In the genomic region with DNA sequence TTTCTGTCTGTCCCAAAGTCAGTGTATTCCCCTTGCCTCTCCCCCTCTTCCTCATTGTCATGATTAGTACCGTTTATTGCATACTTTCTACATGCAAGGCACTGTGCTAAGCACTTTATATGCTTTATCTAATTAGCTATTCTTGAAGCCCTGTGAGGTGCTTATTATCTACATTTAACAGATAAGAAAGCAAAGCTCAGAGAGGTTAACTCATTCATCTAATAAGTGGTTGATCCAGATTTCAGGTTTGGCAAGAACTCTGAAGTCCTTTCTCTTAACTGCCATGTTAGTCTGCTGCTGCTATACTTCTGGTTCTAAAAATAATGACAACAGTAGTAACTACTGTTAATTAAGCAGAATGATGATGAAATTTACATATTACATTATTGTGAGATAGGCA, we compare ENCODE assay signal across 9 cellular contexts. TPM values are rescaled to one million over a fixed set of nuclear protein-coding genes. Genes with fewer than 3 reads are reported as not detected.
A peak's percentile ranks its signal among the peaks of the same experiment; 100 is the strongest.
DNase-seq lines count a peak whose midpoint lies in the region; ATAC-seq lines count a peak whose summit lies in the region.
"Had no signal": no experiment of that assay in that cellular context is flagged by ENCODE, and none has a peak within 500 bp of the region (broad histone marks: within the 10 kb centered on the region; RNA-seq: fewer than 3 reads in every experiment).

No MANE protein-coding gene starts in this region.

- H3K27me3 ChIP-seq in iPS-20b (ENCODE audit: insufficient read depth, low read length) = no peaks in the 10 kb centered on the region
- H3K27me3 ChIP-seq: MG63 had no signal

- CTCF ChIA-PET in activated CD4-positive, alpha-beta memory T cell treated with anti-CD3 and anti-CD28 coated beads for 36 hours (lab: Charles Lee) = interaction anchor here (0.7 to 3.6 kb wide), 5 partner anchors 14 to 81 kb away, joined by 3 to 12 read pairs (median 7); partner anchors contain the start of gene IQGAP1

- no peaks in the 10 kb centered on the region for H3K9me3 Mint-ChIP-seq in activated CD4-positive, alpha-beta memory T cell treated with anti-CD3 and anti-CD28 coated beads for 36 hours
- H3K9me3 Mint-ChIP-seq in stimulated activated naive CD8-positive, alpha-beta T cell treated with anti-CD3 and anti-CD28 coated beads, Interleukin-15, amount 100 ng/mL, for 72 hours = no peaks in the 10 kb centered on the region

- POLR2A ChIA-PET in activated CD4-positive, alpha-beta memory T cell treated with anti-CD3 and anti-CD28 coated beads for 36 hours (lab: Charles Lee) = interaction anchor here (0.6 to 4.1 kb wide), 6 partner anchors 10 to 349 kb away, joined by 3 to 28 read pairs (median 6); partner anchors contain the start of gene IQGAP1

- peak overlapping the region; percentile 91 for H3K27ac Mint-ChIP-seq in activated CD4-positive, alpha-beta memory T cell treated with anti-CD3 and anti-CD28 coated beads for 36 hours
- peak overlapping the region; percentile 95 to 99 for H3K27ac Mint-ChIP-seq in stimulated activated naive CD8-positive, alpha-beta T cell treated with anti-CD3 and anti-CD28 coated beads, Interleukin-15, amount 100 ng/mL, for 72 hours

- intact Hi-C loops in activated CD4-positive, alpha-beta memory T cell treated with anti-CD3 and anti-CD28 coated beads for 36 hours (cut with micrococcal nuclease) = loop anchor here (1.0 to 10.0 kb wide), 6 partner anchors 13 to 507 kb away; partner anchors contain the start of genes AP3S2, IQGAP1 and ZNF774

- H3K36me3 Mint-ChIP-seq in activated CD4-positive, alpha-beta memory T cell treated with anti-CD3 and anti-CD28 coated beads for 36 hours = peaks cover 4% of the 10 kb centered on the region

- no peak for ATAC-seq in stimulated activated naive CD8-positive, alpha-beta T cell treated with anti-CD3 and anti-CD28 coated beads, Interleukin-15, amount 100 ng/mL, for 72 hours
- ATAC-seq in HG02852 (IDR thresholded peaks at IDR 0.05; ENCODE audit: unreplicated experiment) (no peak), GM18868 (IDR thresholded peaks at IDR 0.05; ENCODE audit: unreplicated experiment) (no peak)

- 0 out of 2 replicates have a peak overlapping the region, but pooled peaks have one; percentile 39 for H3K4me3 ChIP-seq in iPS-20b (ENCODE audit: low read length)
- H3K4me3 ChIP-seq: MG63 had no signal

- no peaks in the 10 kb centered on the region for H3K27me3 Mint-ChIP-seq in activated CD4-positive, alpha-beta memory T cell treated with anti-CD3 and anti-CD28 coated beads for 36 hours
- H3K27me3 Mint-ChIP-seq in stimulated activated naive CD8-positive, alpha-beta T cell treated with anti-CD3 and anti-CD28 coated beads, Interleukin-15, amount 100 ng/mL, for 72 hours = no peaks in the 10 kb centered on the region

- peak overlapping the region; percentile 57 for H3K4me3 Mint-ChIP-seq in activated CD4-positive, alpha-beta memory T cell treated with anti-CD3 and anti-CD28 coated beads for 36 hours
- peak overlapping the region; percentile 63 to 72 for H3K4me3 Mint-ChIP-seq in stimulated activated naive CD8-positive, alpha-beta T cell treated with anti-CD3 and anti-CD28 coated beads, Interleukin-15, amount 100 ng/mL, for 72 hours

- peak; percentile 11 for DNase-seq in NCI-H510A treated with DMSO at 0.1 percent for 48 hours (lab: John Stamatoyannopoulos, UW)
- no peak for DNase-seq in NCI-H510A (lab: John Stamatoyannopoulos, UW)
- no peak for DNase-seq in activated CD4-positive, alpha-beta memory T cell treated with anti-CD3 and anti-CD28 coated beads for 36 hours
- DNase-seq in stimulated activated naive CD8-positive, alpha-beta T cell treated with anti-CD3 and anti-CD28 coated beads, Interleukin-15, amount 100 ng/mL, for 72 hours = no peak
- no peak for DNase-seq in activated CD4-positive, alpha-beta T cell treated with anti-CD3 and anti-CD28 coated beads for 48 hours

- peaks cover 67% of the 10 kb centered on the region for H3K4me1 Mint-ChIP-seq in activated CD4-positive, alpha-beta memory T cell treated with anti-CD3 and anti-CD28 coated beads for 36 hours (ENCODE audit: low read depth)
- peaks cover 73% of the 10 kb centered on the region for H3K4me1 Mint-ChIP-seq in stimulated activated naive CD8-positive, alpha-beta T cell treated with anti-CD3 and anti-CD28 coated beads, Interleukin-15, amount 100 ng/mL, for 72 hours

- no peaks in the 10 kb centered on the region for H3K9me3 ChIP-seq in iPS-20b (ENCODE audit: insufficient read depth, low read depth, low read length)
- H3K9me3 ChIP-seq: MG63 had no signal

- peak overlapping the region; percentile 50 for H3K9ac ChIP-seq in iPS-20b (ENCODE audit: low read depth, low read length)

- no peak overlapping the region for H3K27ac ChIP-seq in iPS-20b (ENCODE audit: low read length)

- H3K36me3 ChIP-seq in iPS-20b (ENCODE audit: insufficient read depth, low read depth, low read length) = no peaks in the 10 kb centered on the region
- H3K36me3 ChIP-seq: MG63 had no signal

- peaks cover 45% of the 10 kb centered on the region for H3K4me1 ChIP-seq in iPS-20b (ENCODE audit: insufficient read depth, low read length)

RNA-seq across cellular contexts. Expression of gene IQGAP1, which starts 13.5 kb away (rescaled TPM):
- total RNA-seq in activated CD4-positive, alpha-beta memory T cell treated with anti-CD3 and anti-CD28 coated beads for 36 hours = 100 to 1,000 TPM; 186 to 207 TPM

RNA-seq across cellular contexts. Expression of gene ZNF774, which starts 49.4 kb away (rescaled TPM):
- 1 to 10 TPM in 1 of 2 experiments, under 1 TPM in 1; 0.68 to 1.1 TPM for total RNA-seq in activated CD4-positive, alpha-beta memory T cell treated with anti-CD3 and anti-CD28 coated beads for 36 hours
